In the genomic region with DNA sequence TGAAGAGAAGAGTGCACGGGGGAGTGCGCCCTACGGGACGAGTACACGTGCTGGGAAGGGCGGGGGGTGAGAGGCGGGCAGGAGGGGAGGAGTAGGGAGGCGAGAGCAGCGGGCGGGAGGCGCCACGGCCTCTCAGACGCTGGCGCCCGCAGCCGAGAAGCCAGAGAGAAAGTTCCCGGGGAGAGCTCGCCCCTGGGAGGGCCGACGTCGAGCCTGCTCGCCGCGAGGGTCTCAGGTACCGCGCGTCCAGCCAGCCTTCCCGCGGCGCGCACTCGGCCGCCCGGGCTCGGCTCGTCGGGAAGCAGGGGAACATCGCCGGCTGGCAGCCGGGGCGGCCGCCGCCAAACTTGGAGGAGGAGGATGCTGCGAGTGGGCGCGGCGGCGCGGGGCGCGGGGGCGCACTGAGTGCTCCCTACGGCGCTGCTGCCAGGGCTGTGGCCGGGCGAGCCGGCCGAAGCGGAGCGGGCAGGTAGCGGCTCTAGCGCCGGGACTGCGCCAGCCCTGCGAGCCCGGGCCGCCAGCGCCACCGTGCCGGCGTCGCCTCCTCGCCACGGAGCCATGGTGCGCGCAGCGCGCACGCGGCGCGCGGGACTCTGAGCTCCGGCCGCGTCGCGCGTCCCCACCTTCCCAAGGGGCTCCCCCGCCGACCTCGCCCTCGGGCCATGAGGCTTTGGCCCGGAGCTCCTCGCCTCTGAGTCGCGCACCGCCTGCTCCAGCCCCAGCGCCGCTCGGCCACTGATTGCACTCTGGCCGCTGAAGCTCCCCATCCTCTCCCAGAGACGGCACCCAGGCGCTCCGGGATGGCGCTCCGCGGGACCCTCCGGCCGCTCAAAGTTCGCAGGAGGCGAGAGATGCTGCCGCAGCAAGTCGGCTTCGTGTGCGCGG, we compare ENCODE assay signal across 1 cellular context.
TF ChIP-seq lines count a peak whose summit lies in the region.

TSS of gene SLC24A4 (plus strand) at position 135 of the 885 bp plus-strand sequence. CDS start at position 801, 666 bp downstream.

TF ChIP-seq in HepG2, 621 proteins besides CTCF, POLR2A, EP300 and RAD21 (continued from another document):
- TF ChIP-seq ZNF800 (CRISPR knock-in tag; IDR thresholded peaks at IDR 0.05) = peak; percentile 81
- peak; percentile 36; the same call in 1 of the 2 replicates for TF ChIP-seq ZNF263 (CRISPR knock-in tag; IDR thresholded peaks at IDR 0.05)
